ENCODE assay signal across 19 cellular contexts in genomic region chr17:17547210-17547764, GRCh38.
"Had no signal": no experiment of that assay in that cellular context is flagged by ENCODE, and none has a peak within 500 bp of the region (broad histone marks: within the 10 kb centered on the region; RNA-seq: fewer than 3 reads in every experiment).

No MANE protein-coding gene starts in this region.

- DNase-seq: activated B cell treated with CpG ODN at 0.5 μM for 24 hours; activated CD4-positive, alpha-beta T cell treated with anti-CD3 and anti-CD28 coated beads for 48 hours; activated naive CD8-positive, alpha-beta T cell treated with anti-CD3 and anti-CD28 coated beads for 36 hours; amygdala; body of pancreas; cortex of kidney; effector CD8-positive, alpha-beta T cell; foreskin fibroblast; immature natural killer cell; left colon; natural killer cell; sigmoid colon; stimulated activated CD4-positive, alpha-beta T cell treated with anti-CD3 and anti-CD28 coated beads, Interleukin-1b, Interleukin-23, amount 100 ng/mL, for 48 hours; stimulated activated naive CD8-positive, alpha-beta T cell treated with anti-CD3 and anti-CD28 coated beads, Interleukin-15, amount 100 ng/mL, for 72 hours; SW 1271; upper lobe of right lung had no signal

- H3K27me3 ChIP-seq: body of pancreas, sigmoid colon, upper lobe of right lung had no signal

- H3K27ac ChIP-seq: body of pancreas, prostate gland, upper lobe of right lung had no signal

- H3K9me3 ChIP-seq: body of pancreas, prostate gland, sigmoid colon, upper lobe of right lung had no signal

- ATAC-seq: body of pancreas; left colon; natural killer cell; stimulated activated naive CD8-positive, alpha-beta T cell treated with anti-CD3 and anti-CD28 coated beads, Interleukin-15, amount 100 ng/mL, for 72 hours; upper lobe of right lung had no signal

- H3K4me1 ChIP-seq: prostate gland had no signal

- FAIRE-seq: endothelial cell of umbilical vein, TTC549 had no signal

- H3K4me3 ChIP-seq: body of pancreas, prostate gland, sigmoid colon, upper lobe of right lung had no signal

- H3K36me3 ChIP-seq: prostate gland, sigmoid colon, upper lobe of right lung had no signal
